In genomic region chr1:50352428-50352827, GRCh38 we compare ENCODE assay signal across 26 cellular contexts.
"Had no signal": no experiment of that assay in that cellular context is flagged by ENCODE, and none has a peak within 500 bp of the region (broad histone marks: within the 10 kb centered on the region; RNA-seq: fewer than 3 reads in every experiment).

No MANE protein-coding gene starts in this region.

- ATAC-seq: activated naive CD4-positive, alpha-beta T cell treated with anti-CD3 and anti-CD28 coated beads, Interleukin-2, amount 50 U/mL, for 72 hours; activated naive CD8-positive, alpha-beta T cell treated with anti-CD3 and anti-CD28 coated beads, Interleukin-2, amount 50 U/mL, for 24 hours; activated T-cell treated with anti-CD3 and anti-CD28 coated beads, Interleukin-2, amount 50 U/mL, for 4 hours; Panc1; Right ventricle myocardium inferior; WTC11 had no signal

- H3K9ac ChIP-seq: KMS-11 had no signal

- H3K27ac ChIP-seq: KMS-11, SK-N-MC had no signal

- H3K4me3 ChIP-seq: SK-N-MC had no signal

- DNase-seq: activated CD4-positive, alpha-beta T cell treated with anti-CD3 and anti-CD28 coated beads for 48 hours; activated CD4-positive, alpha-beta T cell treated with anti-CD3 and anti-CD28 coated beads, Interleukin-2, amount 50 U/mL, for 4 hours; activated CD4-positive, CD25-positive, alpha-beta regulatory T cell treated with anti-CD3 and anti-CD28 coated beads, Interleukin-2, amount 50 U/mL, for 72 hours; activated CD8-positive, alpha-beta memory T cell treated with anti-CD3 and anti-CD28 coated beads for 24 hours; activated effector memory CD4-positive, alpha-beta T cell treated with anti-CD3 and anti-CD28 coated beads, Interleukin-2, amount 50 U/mL, for 16 hours; activated naive CD4-positive, alpha-beta T cell treated with Interleukin-2 at 50 U/mL for 16 hours; activated naive CD8-positive, alpha-beta T cell treated with anti-CD3 and anti-CD28 coated beads, Interleukin-2, amount 50 U/mL, for 24 hours; activated T-cell treated with anti-CD3 and anti-CD28 coated beads, Interleukin-2, amount 50 U/mL, for 4 hours; amygdala; MV-4-11; NCI-H1092 treated with DMSO at 0.1 percent for 48 hours; NCI-H1436; NCI-H1694 treated with DMSO at 0.1 percent for 48 hours; NCI-H2029 treated with DMSO at 0.1 percent for 48 hours; NCI-H345; NCI-H510A; NCI-H69; NK-92 treated with Interleukin-12 subunit alpha and Interleukin-12 subunit beta, amount 100 ng/mL, for 24 hours; OCI-M1; RPMI8226 had no signal

- H3K4me2 ChIP-seq: KMS-11 had no signal
